In the genomic region with DNA sequence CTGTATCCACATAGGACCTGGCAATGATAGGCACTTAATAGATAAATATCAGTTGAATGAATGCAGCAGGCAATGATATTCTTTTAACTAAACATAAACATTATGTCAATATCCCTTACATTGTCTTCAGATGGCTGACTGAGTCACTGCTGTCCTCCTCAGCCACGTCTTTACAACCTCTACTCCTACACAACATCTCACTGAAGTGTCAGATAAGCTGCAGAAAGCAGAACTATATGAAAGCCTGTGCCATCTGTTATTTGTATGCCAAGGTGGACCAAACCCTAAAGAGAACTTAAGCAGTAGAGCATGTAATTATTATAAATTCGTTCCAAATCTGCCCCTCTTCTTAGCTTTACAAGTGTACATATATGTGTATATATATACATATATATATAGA, we compare ENCODE assay signal across 23 cellular contexts.
"Had no signal": no experiment of that assay in that cellular context is flagged by ENCODE, and none has a peak within 500 bp of the region (broad histone marks: within the 10 kb centered on the region; RNA-seq: fewer than 3 reads in every experiment).

No MANE protein-coding gene starts in this region.

- H3K9me3 Mint-ChIP-seq: neural progenitor cell, type B pancreatic cell had no signal

- H3K36me3 ChIP-seq: left ventricle myocardium inferior, neural progenitor cell, ovary, right atrium auricular region, sigmoid colon, suprapubic skin, thyroid gland had no signal

- H3K27ac ChIP-seq: foreskin keratinocyte, left ventricle myocardium inferior, neural progenitor cell, ovary, right atrium auricular region, sigmoid colon, skin epidermis, suprapubic skin, thyroid gland had no signal

- H3K9me3 ChIP-seq: left ventricle myocardium inferior, ovary, right atrium auricular region, sigmoid colon, suprapubic skin, thyroid gland had no signal

- H3K27me3 Mint-ChIP-seq: natural killer cell treated with Interleukin-12 subunit alpha and Interleukin-12 subunit beta and Interleukin-15 and Interleukin-18, amount 100 ng/mL, for 72 hours; type B pancreatic cell had no signal

- H3K4me1 Mint-ChIP-seq: neural progenitor cell had no signal

- H3K27ac Mint-ChIP-seq: endodermal cell; immature natural killer cell; natural killer cell treated with Interleukin-12 subunit alpha and Interleukin-12 subunit beta and Interleukin-15 and Interleukin-18, amount 100 ng/mL, for 72 hours; neural progenitor cell; type B pancreatic cell had no signal

- H3K27me3 ChIP-seq: foreskin keratinocyte, neural progenitor cell, ovary, right atrium auricular region, sigmoid colon, suprapubic skin, thyroid gland had no signal

- H3K4me1 ChIP-seq: foreskin keratinocyte, left ventricle myocardium inferior, neural progenitor cell, right atrium auricular region, sigmoid colon, suprapubic skin, thyroid gland had no signal

- H3K36me3 Mint-ChIP-seq: immature natural killer cell; natural killer cell treated with Interleukin-12 subunit alpha and Interleukin-12 subunit beta and Interleukin-15 and Interleukin-18, amount 100 ng/mL, for 72 hours; neural progenitor cell; type B pancreatic cell had no signal

- H3K4me3 Mint-ChIP-seq: endodermal cell; immature natural killer cell; natural killer cell treated with Interleukin-12 subunit alpha and Interleukin-12 subunit beta and Interleukin-15 and Interleukin-18, amount 100 ng/mL, for 72 hours; neural progenitor cell; type B pancreatic cell had no signal

- DNase-seq: effector CD4-positive, alpha-beta T cell; endodermal cell; erythroblast; foreskin keratinocyte; immature natural killer cell; left cardiac atrium; left ventricle myocardium inferior; mesenchymal stem cell; midbrain; nucleus accumbens; ovary; sigmoid colon; stimulated activated CD4-positive, alpha-beta T cell treated with anti-CD3 and anti-CD28 coated beads, Interleukin-2, amount 100 ng/mL, for 24 hours; stimulated activated CD4-positive, alpha-beta T cell treated with anti-CD3 and anti-CD28 coated beads, Interleukin-4, amount 100 ng/mL, for 4 hours; stimulated activated naive CD4-positive, alpha-beta T cell treated with Interleukin-2 at 50 U/mL for 16 hours; thyroid gland had no signal

- H3K4me3 ChIP-seq: left ventricle myocardium inferior, lung, neural progenitor cell, ovary, right atrium auricular region, sigmoid colon, skin epidermis, suprapubic skin, thyroid gland had no signal

- ATAC-seq: foreskin keratinocyte; left cardiac atrium; natural killer cell treated with Interleukin-12 subunit alpha and Interleukin-12 subunit beta and Interleukin-15 and Interleukin-18, amount 100 ng/mL, for 72 hours had no signal
